1 cellular context compared by ENCODE assay signal in the genomic region with DNA sequence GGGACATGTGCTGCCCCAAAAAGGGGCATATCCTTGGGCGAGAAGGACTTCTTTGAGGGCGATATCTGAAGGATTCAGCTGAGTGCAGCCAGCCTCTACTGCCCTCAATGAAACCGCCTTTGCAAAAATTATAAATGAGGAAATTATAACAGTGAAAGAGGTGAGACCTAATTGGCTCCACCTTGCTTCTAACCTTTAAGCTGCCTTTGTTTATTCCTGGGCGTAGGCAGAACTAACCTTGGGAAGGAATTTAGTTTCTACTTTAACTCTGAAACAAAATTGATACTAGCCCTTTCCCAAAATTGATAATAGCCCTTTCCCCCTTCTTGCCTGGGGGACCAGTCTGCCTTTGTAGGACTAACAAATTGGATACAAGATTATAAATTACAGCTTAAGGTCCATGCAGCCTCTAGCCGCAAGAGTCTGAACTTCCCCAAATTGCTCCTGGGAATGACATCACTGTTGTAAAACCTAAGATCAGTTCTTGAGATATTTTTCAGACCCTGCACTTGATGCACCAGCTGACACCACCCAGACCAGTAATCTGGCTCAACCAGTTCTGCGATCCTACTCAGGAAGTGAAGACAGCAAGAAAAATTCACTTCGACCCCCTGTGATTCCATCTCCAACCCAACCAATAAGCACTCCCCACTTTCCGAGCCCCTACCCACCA.
TF ChIP-seq lines count a peak whose summit lies in the region.

No MANE protein-coding gene starts in this region.

TF ChIP-seq in K562, 482 proteins besides CTCF, POLR2A, EP300 and RAD21 (continued from another document):
- TF ChIP-seq, protein P1, sequence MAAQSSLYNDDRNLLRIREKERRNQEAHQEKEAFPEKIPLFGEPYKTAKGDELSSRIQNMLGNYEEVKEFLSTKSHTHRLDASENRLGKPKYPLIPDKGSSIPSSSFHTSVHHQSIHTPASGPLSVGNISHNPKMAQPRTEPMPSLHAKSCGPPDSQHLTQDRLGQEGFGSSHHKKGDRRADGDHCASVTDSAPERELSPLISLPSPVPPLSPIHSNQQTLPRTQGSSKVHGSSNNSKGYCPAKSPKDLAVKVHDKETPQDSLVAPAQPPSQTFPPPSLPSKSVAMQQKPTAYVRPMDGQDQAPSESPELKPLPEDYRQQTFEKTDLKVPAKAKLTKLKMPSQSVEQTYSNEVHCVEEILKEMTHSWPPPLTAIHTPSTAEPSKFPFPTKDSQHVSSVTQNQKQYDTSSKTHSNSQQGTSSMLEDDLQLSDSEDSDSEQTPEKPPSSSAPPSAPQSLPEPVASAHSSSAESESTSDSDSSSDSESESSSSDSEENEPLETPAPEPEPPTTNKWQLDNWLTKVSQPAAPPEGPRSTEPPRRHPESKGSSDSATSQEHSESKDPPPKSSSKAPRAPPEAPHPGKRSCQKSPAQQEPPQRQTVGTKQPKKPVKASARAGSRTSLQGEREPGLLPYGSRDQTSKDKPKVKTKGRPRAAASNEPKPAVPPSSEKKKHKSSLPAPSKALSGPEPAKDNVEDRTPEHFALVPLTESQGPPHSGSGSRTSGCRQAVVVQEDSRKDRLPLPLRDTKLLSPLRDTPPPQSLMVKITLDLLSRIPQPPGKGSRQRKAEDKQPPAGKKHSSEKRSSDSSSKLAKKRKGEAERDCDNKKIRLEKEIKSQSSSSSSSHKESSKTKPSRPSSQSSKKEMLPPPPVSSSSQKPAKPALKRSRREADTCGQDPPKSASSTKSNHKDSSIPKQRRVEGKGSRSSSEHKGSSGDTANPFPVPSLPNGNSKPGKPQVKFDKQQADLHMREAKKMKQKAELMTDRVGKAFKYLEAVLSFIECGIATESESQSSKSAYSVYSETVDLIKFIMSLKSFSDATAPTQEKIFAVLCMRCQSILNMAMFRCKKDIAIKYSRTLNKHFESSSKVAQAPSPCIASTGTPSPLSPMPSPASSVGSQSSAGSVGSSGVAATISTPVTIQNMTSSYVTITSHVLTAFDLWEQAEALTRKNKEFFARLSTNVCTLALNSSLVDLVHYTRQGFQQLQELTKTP (IDR thresholded peaks at IDR 0.05; ENCODE audit: low read depth in 1 of 2, partially characterized antibody in 2 of 2) = peak in 1 of 2 experiments; percentile 7
- TF ChIP-seq PHB (CRISPR knock-in tag; IDR thresholded peaks at IDR 0.05) (no peak), CTBP1 (IDR thresholded peaks at IDR 0.05; ENCODE audit: borderline replicate concordance) (peak; percentile 41; the same call in 1 of the 2 replicates), ATF1 (CRISPR knock-in tag; IDR thresholded peaks at IDR 0.05) (no peak), ATF1 (tag; IDR thresholded peaks at IDR 0.05) (peak; percentile 51; the same call in 1 of the 2 replicates), BRD4 (IDR thresholded peaks at IDR 0.05) (peak; percentile 31; the same call in 1 of the 2 replicates), IRF9 (tag; IDR thresholded peaks at IDR 0.05) (no peak), TCF3 (CRISPR knock-in tag; IDR thresholded peaks at IDR 0.05) (0 out of 2 replicates have a peak, but pooled peaks have one; percentile 18), NCOA1 (IDR thresholded peaks at IDR 0.05; ENCODE audit: low read depth) (no peak), GTF2A2 (tag; IDR thresholded peaks at IDR 0.05) (no peak), L3MBTL2 (IDR thresholded peaks at IDR 0.05) (0 out of 2 replicates have a peak, but pooled peaks have one; percentile 26), MCM5 (IDR thresholded peaks at IDR 0.05; ENCODE audit: low read depth) (no peak), SPI1 (IDR thresholded peaks at IDR 0.05; ENCODE audit: borderline replicate concordance, low read depth, low read length) (no peak), DPF2 (IDR thresholded peaks at IDR 0.05) (peak; percentile 49; the same call in 1 of the 2 replicates), IRF2 (CRISPR knock-in tag; IDR thresholded peaks at IDR 0.05) (no peak), SOX6 (IDR thresholded peaks at IDR 0.05) (peak; percentile 44; the same call in 1 of the 2 replicates), ZNF561 (CRISPR knock-in tag; conservative IDR thresholded peaks at IDR 0.05) (no peak), MYBL2 (IDR thresholded peaks at IDR 0.05; ENCODE audit: low read depth) (no peak), MYBL2 (CRISPR knock-in tag; IDR thresholded peaks at IDR 0.05; ENCODE audit: borderline replicate concordance) (no peak), ZNF609 (CRISPR knock-in tag; IDR thresholded peaks at IDR 0.05; ENCODE audit: borderline replicate concordance) (no peak), JUND (IDR thresholded peaks at IDR 0.05; ENCODE audit: borderline replicate concordance, low read depth, low read length) (peak; percentile 93), JUND (tag; IDR thresholded peaks at IDR 0.05; ENCODE audit: borderline replicate concordance, low read depth, low read length) (peak; percentile 94; the same call in 2 of the 3 replicates), ATF3 (IDR thresholded peaks at IDR 0.05) (peak; percentile 91), ATF3 (CRISPR knock-in tag; conservative IDR thresholded peaks at IDR 0.05) (no peak), CBFA2T2 (conservative IDR thresholded peaks at IDR 0.05) (no peak)
- TF ChIP-seq, protein P2, sequence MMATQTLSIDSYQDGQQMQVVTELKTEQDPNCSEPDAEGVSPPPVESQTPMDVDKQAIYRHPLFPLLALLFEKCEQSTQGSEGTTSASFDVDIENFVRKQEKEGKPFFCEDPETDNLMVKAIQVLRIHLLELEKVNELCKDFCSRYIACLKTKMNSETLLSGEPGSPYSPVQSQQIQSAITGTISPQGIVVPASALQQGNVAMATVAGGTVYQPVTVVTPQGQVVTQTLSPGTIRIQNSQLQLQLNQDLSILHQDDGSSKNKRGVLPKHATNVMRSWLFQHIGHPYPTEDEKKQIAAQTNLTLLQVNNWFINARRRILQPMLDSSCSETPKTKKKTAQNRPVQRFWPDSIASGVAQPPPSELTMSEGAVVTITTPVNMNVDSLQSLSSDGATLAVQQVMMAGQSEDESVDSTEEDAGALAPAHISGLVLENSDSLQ (IDR thresholded peaks at IDR 0.05) = peak; percentile 58
